In genomic region chr5:138463335-138464017, GRCh38 we compare ENCODE assay signal across 8 cellular contexts. TPM values are rescaled to one million over a fixed set of nuclear protein-coding genes. Genes with fewer than 3 reads are reported as not detected.
DNase-seq lines count a peak whose midpoint lies in the region; ATAC-seq and TF ChIP-seq lines count a peak whose summit lies in the region.

No MANE protein-coding gene starts in this region.

- peak overlapping the region; percentile 28 for H2AFZ ChIP-seq in ACC112 (ENCODE audit: low read length, unreplicated experiment)

- DNase-seq in HFF-Myc (ENCODE audit: extremely low read depth, low read depth) (no peak), adipocyte (ENCODE audit: low read depth) (no peak), immature natural killer cell (no peak), stomach (no peak), pons (ENCODE audit: low spot score) (no peak), NCI-H526 treated with DMSO at 0.1 percent for 48 hours (lab: John Stamatoyannopoulos, UW) (no peak)

- H3K4me3 ChIP-seq in ACC112 (ENCODE audit: low read depth, low read length) (peak overlapping the region; percentile 90), HFF-Myc (replicated peaks; ENCODE audit: low read depth, low read length) (peak overlapping the region; percentile 57), adipocyte (ENCODE audit: low read length) (peak overlapping the region; percentile 90), stomach (peak overlapping the region; percentile 83 to 90 (median 88))

- H3K27me3 ChIP-seq in ACC112 (ENCODE audit: insufficient read depth, low read length) (no peaks in the 10 kb centered on the region), adipocyte (replicated peaks; ENCODE audit: control insufficient read depth, insufficient read depth, low read length) (no peaks in the 10 kb centered on the region), stomach (no peaks in the 10 kb centered on the region)

- peak overlapping the region; percentile 93 to 98 (median 94) for H3K27ac Mint-ChIP-seq in immature natural killer cell

- intact Hi-C loops in stomach (cut with DNase I; ENCODE audit: low total_unique reads): no loop called here

- H3K27me3 Mint-ChIP-seq in immature natural killer cell (ENCODE audit: low read depth in 3 of 3): peaks cover 12 to 22% (median 14%) of the 10 kb centered on the region in 3 donors

- 20 to 32% (median 24%) methylated on average over 17 to 23 of the region's 23 CpGs for WGBS in stomach, 5 donors

- no peaks in the 10 kb centered on the region for H3K9me3 Mint-ChIP-seq in immature natural killer cell

- no peak for ATAC-seq in GM21381 (IDR thresholded peaks at IDR 0.05; ENCODE audit: unreplicated experiment)

- H3K4me1 Mint-ChIP-seq in immature natural killer cell: peaks cover 44 to 45% of the 10 kb centered on the region in 2 donors

- TF ChIP-seq CTCF in HFF-Myc (IDR thresholded peaks at IDR 0.05; ENCODE audit: low read depth, low read length, missing control alignments): no peak
- no peak for TF ChIP-seq CTCF in stomach (IDR thresholded peaks at IDR 0.05)

- peak overlapping the region; percentile 88 to 91 (median 90) for H3K4me3 Mint-ChIP-seq in immature natural killer cell

- no peak for TF ChIP-seq EP300 in stomach (IDR thresholded peaks at IDR 0.05)

- peaks cover 0 to 5% (median 4%) of the 10 kb centered on the region in 3 donors for H3K36me3 Mint-ChIP-seq in immature natural killer cell

- peak overlapping the region; percentile 93 for H3K27ac ChIP-seq in ACC112 (ENCODE audit: low read depth, low read length)
- H3K27ac ChIP-seq in stomach: peak overlapping the region; percentile 95 to 99 (median 98)

- peaks cover 16% of the 10 kb centered on the region for H3K79me2 ChIP-seq in ACC112 (ENCODE audit: control insufficient read depth, insufficient read depth, low read length, unreplicated experiment)

- no peak for TF ChIP-seq POLR2A in stomach (IDR thresholded peaks at IDR 0.05)

- peaks cover 13% of the 10 kb centered on the region for H3K4me1 ChIP-seq in ACC112 (ENCODE audit: control insufficient read depth, insufficient read depth, low read length, unreplicated experiment)
- H3K4me1 ChIP-seq in adipocyte (ENCODE audit: control insufficient read depth, insufficient read depth, low read length): peaks cover 26% of the 10 kb centered on the region
- peaks cover 14 to 47% (median 46%) of the 10 kb centered on the region in 4 donors for H3K4me1 ChIP-seq in stomach

- H3K9me3 ChIP-seq in adipocyte (ENCODE audit: control insufficient read depth, low read length): no peaks in the 10 kb centered on the region
- no peaks in the 10 kb centered on the region for H3K9me3 ChIP-seq in stomach

- H3K9ac ChIP-seq in adipocyte (ENCODE audit: low read length): peak overlapping the region; percentile 91

- H3K36me3 ChIP-seq in ACC112 (ENCODE audit: insufficient read depth, low read length) (peaks cover 17% of the 10 kb centered on the region; the same call in 1 of the 2 replicates), adipocyte (ENCODE audit: control insufficient read depth, insufficient read depth, low read length, severe bottlenecking) (no peaks in the 10 kb centered on the region), stomach (peaks cover 0 to 18% (median 13%) of the 10 kb centered on the region in 4 donors)

RNA-seq across cellular contexts. Expression of gene EGR1, which starts 1.8 kb away (rescaled TPM):
- polyA plus RNA-seq in immature natural killer cell: under 1 TPM in 2 of 3 donors, not detected in 1; 0.52 to 0.99 TPM
- total RNA-seq in stomach: 10 to 100 TPM in 4 of 5 donors, 1 to 10 TPM in 1; 7.7 to 83.9 (median 48.1) TPM
- polyA plus RNA-seq in stomach: 10 to 100 TPM; 17.0 to 45.4 (median 30.2) TPM

RNA-seq across cellular contexts. Expression of gene REEP2, which starts 24.6 kb away (rescaled TPM):
- under 1 TPM in 2 of 3 donors, not detected in 1; 0.11 to 0.48 TPM for polyA plus RNA-seq in immature natural killer cell
- total RNA-seq in stomach: 10 to 100 TPM in 1 of 5 donors, 1 to 10 TPM in 2, not detected in 2; 4.5 to 73.3 (median 7.7) TPM
- polyA plus RNA-seq in stomach: 1 to 10 TPM; 2.1 to 5.8 (median 3.1) TPM

Comparison
In these comparisons a context has a peak if more than half of its experiments do, and no peak if none do; other contexts are left out.
1. RNA of gene EGR1, which starts 1.8 kb away (polyA plus RNA-seq): 17.0 to 45.4 TPM in stomach; 0.52 to 0.99 TPM in immature natural killer cell; every median in the first group is over 4 times any median in the second.
2. Peak in every context shown above with its lines, with median percentiles within 50 percentile points of each other: H3K4me3 ChIP-seq.